In the genomic region with DNA sequence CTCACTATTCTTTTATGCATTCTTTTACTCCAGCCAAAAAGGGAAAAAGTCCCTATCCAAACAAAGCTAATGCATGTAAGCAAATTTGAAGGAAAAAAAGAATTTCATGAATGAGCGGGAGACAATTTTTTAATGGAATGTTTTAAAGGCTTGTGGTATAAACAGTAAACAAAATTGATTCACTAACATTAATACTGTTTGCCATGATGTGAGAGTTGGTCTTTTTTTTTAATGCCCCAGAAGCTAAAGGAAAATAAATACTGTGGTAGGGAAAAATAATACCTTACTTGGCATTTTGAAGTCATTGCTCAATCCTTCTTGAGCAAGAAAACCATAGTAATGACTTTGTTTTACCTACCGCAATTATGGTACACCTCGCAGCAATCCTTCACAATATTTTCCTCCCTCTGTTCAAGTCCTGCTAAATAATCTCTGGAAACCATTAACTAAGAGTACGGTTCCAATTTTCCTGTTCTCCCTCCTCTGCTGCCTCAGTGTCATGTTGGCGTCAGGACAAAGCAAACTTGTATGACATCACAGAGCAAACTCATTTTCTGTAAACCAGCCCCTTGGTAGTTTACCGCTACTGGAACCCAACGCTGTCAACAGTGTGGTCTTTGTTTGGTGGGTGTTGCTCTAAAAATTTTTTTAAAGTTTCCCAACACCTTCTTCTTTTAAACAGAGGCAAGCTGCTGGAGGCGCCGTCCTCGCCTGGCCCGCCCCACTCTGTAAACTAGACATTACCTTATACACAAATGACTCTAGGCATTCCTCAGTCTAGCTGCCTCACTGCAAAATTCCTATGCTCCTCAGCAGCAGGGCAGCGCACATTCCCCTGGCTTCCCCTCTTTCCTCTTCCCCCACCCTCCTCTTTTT, we compare ENCODE assay signal across 8 cellular contexts.
DNase-seq lines count a peak whose midpoint lies in the region; ATAC-seq and TF ChIP-seq lines count a peak whose summit lies in the region.

No MANE protein-coding gene starts in this region.

- H3K9ac ChIP-seq in ES-I3 (ENCODE audit: low read depth, low read length) (peak overlapping the region; percentile 45), mucosa of rectum (ENCODE audit: low read depth in 1 of 2, low read length in 2 of 2) (peak overlapping the region; percentile 20 to 22)

- TF ChIP-seq CTCF in Peyer's patch (IDR thresholded peaks at IDR 0.05) (no peak), GM13977 (IDR thresholded peaks at IDR 0.05; ENCODE audit: extremely low read depth, insufficient read depth, missing control alignments) (no peak)

- H3K4me1 ChIP-seq in ES-I3 (ENCODE audit: insufficient read depth, low read length): peaks cover 49% of the 10 kb centered on the region
- peaks cover 0 to 11% (median 8%) of the 10 kb centered on the region in 4 donors for H3K4me1 ChIP-seq in Peyer's patch
- H3K4me1 ChIP-seq in mucosa of rectum (ENCODE audit: control insufficient read depth in 2 of 2, insufficient read depth in 2 of 2, low read length in 2 of 2): peaks cover 13 to 16% of the 10 kb centered on the region in 2 donors

- H3K27ac ChIP-seq in Peyer's patch (peak overlapping the region; percentile 60 to 75 (median 71)), mucosa of rectum (ENCODE audit: low read depth in 2 of 2, low read length in 2 of 2) (peak overlapping the region; percentile 71 to 90)

- H3K9me3 ChIP-seq in ES-I3 (ENCODE audit: control insufficient read depth, insufficient read depth, low read length) (0 out of 2 replicates have a peak, but pooled peaks cover 8% of the 10 kb centered on the region), Peyer's patch (no peaks in the 10 kb centered on the region), mucosa of rectum (ENCODE audit: control insufficient read depth in 2 of 2, low read length in 2 of 2) (no peaks in the 10 kb centered on the region)

- H3K4me3 ChIP-seq in Peyer's patch (no peak overlapping the region), mucosa of rectum (ENCODE audit: low read length in 2 of 2) (peak overlapping the region; percentile 18 to 46)

- H3K27me3 ChIP-seq in Peyer's patch (no peaks in the 10 kb centered on the region), mucosa of rectum (ENCODE audit: control insufficient read depth in 2 of 2, insufficient read depth in 2 of 2, low read length in 2 of 2) (no peaks in the 10 kb centered on the region)

- no peaks in the 10 kb centered on the region for H3K36me3 ChIP-seq in ES-I3 (ENCODE audit: insufficient read depth, low read length)
- H3K36me3 ChIP-seq in Peyer's patch: no peaks in the 10 kb centered on the region
- no peaks in the 10 kb centered on the region for H3K36me3 ChIP-seq in mucosa of rectum (ENCODE audit: control insufficient read depth in 2 of 2, insufficient read depth in 2 of 2, low read length in 2 of 2)

- no peak for TF ChIP-seq POLR2A in Peyer's patch (IDR thresholded peaks at IDR 0.05)

- no peak for ATAC-seq in HG03097 (IDR thresholded peaks at IDR 0.05; ENCODE audit: low FRiP score, unreplicated experiment)

- in situ Hi-C loops in GM13977 (cut with MboI; ENCODE audit: low pct_unique_long_range_greater_than_20kb, low sequenced_read_pairs, unreplicated experiment): no loop called here

- DNase-seq in Peyer's patch: peak in 2 of 3 donors; percentile 50 to 58
- peak; percentile 28 for DNase-seq in effector CD8-positive, alpha-beta T cell (lab: John Stamatoyannopoulos, UW)
- DNase-seq in NK-92 treated with Interleukin-12 subunit alpha and Interleukin-12 subunit beta, amount 100 ng/mL, for 24 hours (lab: John Stamatoyannopoulos, UW): no peak
- DNase-seq in GM13977 (ENCODE audit: low spot score): no peak
- DNase-seq in AG08395 (ENCODE audit: low spot score): no peak

Comparison
In these comparisons a context has a peak if more than half of its experiments do, and no peak if none do; other contexts are left out.
1. DNase-seq: peak in Peyer's patch (2 of 3) and effector CD8-positive, alpha-beta T cell (single experiment); none in NK-92 treated with Interleukin-12 subunit alpha and Interleukin-12 subunit beta, amount 100 ng/mL, for 24 hours (single experiment), GM13977 (single experiment) and AG08395 (single experiment).
2. H3K4me3 ChIP-seq: peak in mucosa of rectum (2 of 2); none in Peyer's patch (0 of 4).